In genomic region chr13:113624640-113625304, GRCh38 we compare ENCODE assay signal across 14 cellular contexts. TPM values are rescaled to one million over a fixed set of nuclear protein-coding genes. Genes with fewer than 3 reads are reported as not detected.
DNase-seq lines count a peak whose midpoint lies in the region; ATAC-seq and TF ChIP-seq lines count a peak whose summit lies in the region.
"Not testable (repeated sequence)": the region's sequence is repeated elsewhere in the genome, so short reads cannot be mapped to it uniquely, and the experiment has no call there.
"Had no signal": no experiment of that assay in that cellular context is flagged by ENCODE, and none has a peak within 500 bp of the region (broad histone marks: within the 10 kb centered on the region; RNA-seq: fewer than 3 reads in every experiment).

No MANE protein-coding gene starts in this region.

- POLR2A ChIA-PET in HCT116 (lab: Charles Lee): not testable (repeated sequence)
- POLR2A ChIA-PET in naive thymus-derived CD4-positive, alpha-beta T cell (lab: Charles Lee): interaction anchor here (0.6 kb wide), 1 partner anchor 159 kb away, joined by 3 read pairs; no protein-coding TSS in a partner anchor

- peak overlapping the region; percentile 33; the same call in 1 of the 2 replicates for H3K27ac ChIP-seq in HCT116 (ENCODE audit: low read depth, low read length)
- H3K27ac ChIP-seq in RWPE2 (ENCODE audit: poor library complexity, severe bottlenecking); naive thymus-derived CD4-positive, alpha-beta T cell (ENCODE audit: low read depth, low read length): not testable (repeated sequence)

- BruUV-seq in HCT116 (replicated peaks; lab: Mats Ljungman, UMichigan): not testable (repeated sequence)

- intact Hi-C loops in HCT116 (cut with micrococcal nuclease); activated naive CD4-positive, alpha-beta T cell treated with anti-CD3 and anti-CD28 coated beads for 36 hours (cut with micrococcal nuclease); naive thymus-derived CD4-positive, alpha-beta T cell (cut with micrococcal nuclease): not testable (repeated sequence)

- not testable (repeated sequence) for TF ChIP-seq POLR2A in HCT116 (IDR thresholded peaks at IDR 0.05; ENCODE audit: borderline replicate concordance, extremely low read depth, insufficient read depth, insufficient read length)

- H3K27me3 Mint-ChIP-seq in activated naive CD4-positive, alpha-beta T cell treated with anti-CD3 and anti-CD28 coated beads for 36 hours (ENCODE audit: low read depth); endothelial cell (ENCODE audit: unreplicated experiment); immature natural killer cell (ENCODE audit: low read depth in 3 of 3); naive thymus-derived CD4-positive, alpha-beta T cell: not testable (repeated sequence)

- not testable (repeated sequence) for H3K4me2 ChIP-seq in HCT116 (ENCODE audit: low read length)

- not testable (repeated sequence) for H3K4me1 Mint-ChIP-seq in activated naive CD4-positive, alpha-beta T cell treated with anti-CD3 and anti-CD28 coated beads for 36 hours (ENCODE audit: low read depth); immature natural killer cell
- peaks cover 25% of the 10 kb centered on the region for H3K4me1 Mint-ChIP-seq in endothelial cell (ENCODE audit: unreplicated experiment)
- H3K4me1 Mint-ChIP-seq in naive thymus-derived CD4-positive, alpha-beta T cell: peaks cover 0 to 20% (median 9%) of the 10 kb centered on the region in 7 donors

- peak overlapping the region; percentile 30 for H3K27ac Mint-ChIP-seq in activated naive CD4-positive, alpha-beta T cell treated with anti-CD3 and anti-CD28 coated beads for 36 hours
- H3K27ac Mint-ChIP-seq in endothelial cell (ENCODE audit: unreplicated experiment): not testable (repeated sequence)
- H3K27ac Mint-ChIP-seq in immature natural killer cell: peak overlapping the region in 5 of 6 donors; percentile 10 to 70 (median 40)
- H3K27ac Mint-ChIP-seq in naive thymus-derived CD4-positive, alpha-beta T cell: peak overlapping the region in 5 of 9 donors; percentile 10 to 88 (median 63)

- peaks cover 98% of the 10 kb centered on the region for H3K79me2 ChIP-seq in HCT116 (ENCODE audit: insufficient read depth, low read length)

- not testable (repeated sequence) for H3K4me3 ChIP-seq in HCT116 (replicated peaks in 1 of 2; ENCODE audit: low read depth in 1 of 2, low read length in 2 of 2); RWPE2 (ENCODE audit: severe bottlenecking); naive thymus-derived CD4-positive, alpha-beta T cell (ENCODE audit: low read length)

- peaks cover 36% of the 10 kb centered on the region for H3K36me3 Mint-ChIP-seq in activated naive CD4-positive, alpha-beta T cell treated with anti-CD3 and anti-CD28 coated beads for 36 hours (ENCODE audit: low read depth)
- peaks cover 56% of the 10 kb centered on the region for H3K36me3 Mint-ChIP-seq in endothelial cell (ENCODE audit: low read depth, unreplicated experiment)
- H3K36me3 Mint-ChIP-seq in immature natural killer cell: not testable (repeated sequence)
- peaks cover 0 to 32% (median 10%) of the 10 kb centered on the region in 5 donors for H3K36me3 Mint-ChIP-seq in naive thymus-derived CD4-positive, alpha-beta T cell

- H3K4me1 ChIP-seq in HCT116 (ENCODE audit: control insufficient read depth in 1 of 2, insufficient read depth in 2 of 2, low read length in 2 of 2); RWPE2 (ENCODE audit: insufficient read depth, poor library complexity, severe bottlenecking); naive thymus-derived CD4-positive, alpha-beta T cell (ENCODE audit: control insufficient read depth in 2 of 2, insufficient read depth in 2 of 2, low read length in 2 of 2): not testable (repeated sequence)

- not testable (repeated sequence) for H3K27me3 ChIP-seq in HCT116 (ENCODE audit: insufficient read depth, low read length); RWPE2 (ENCODE audit: insufficient read depth, poor library complexity, severe bottlenecking); naive thymus-derived CD4-positive, alpha-beta T cell (ENCODE audit: control insufficient read depth in 2 of 2, insufficient read depth in 2 of 2, low read length in 2 of 2)

- H2AFZ ChIP-seq in HCT116 (ENCODE audit: low read depth, low read length, poor library complexity, severe bottlenecking): not testable (repeated sequence)

- not testable (repeated sequence) for H3K9ac ChIP-seq in HCT116 (ENCODE audit: low read length)

- H3K9me3 ChIP-seq in HCT116 (ENCODE audit: control insufficient read depth in 1 of 2, insufficient read depth in 1 of 2, low read depth in 1 of 2, low read length in 2 of 2); RWPE2 (ENCODE audit: severe bottlenecking); naive thymus-derived CD4-positive, alpha-beta T cell (ENCODE audit: control insufficient read depth in 2 of 3, low read length in 3 of 3): not testable (repeated sequence)

- H3K9me3 Mint-ChIP-seq in activated naive CD4-positive, alpha-beta T cell treated with anti-CD3 and anti-CD28 coated beads for 36 hours; endothelial cell (ENCODE audit: unreplicated experiment); immature natural killer cell; naive thymus-derived CD4-positive, alpha-beta T cell: not testable (repeated sequence)

- TF ChIP-seq CTCF in HCT116 (IDR thresholded peaks at IDR 0.05 in 2 of 3, conservative IDR thresholded peaks at IDR 0.05 in 1 of 3; ENCODE audit: borderline replicate concordance in 1 of 3, insufficient read depth in 1 of 3, low read depth in 2 of 3, low read length in 2 of 3); RWPE2 (IDR thresholded peaks at IDR 0.05; ENCODE audit: poor library complexity, severe bottlenecking); endothelial cell (IDR thresholded peaks at IDR 0.05; ENCODE audit: unreplicated experiment): not testable (repeated sequence)

- RAD21 ChIA-PET in HCT116 (lab: Charles Lee; ENCODE audit: low non-redundant PET in 1 of 2, low total read pairs in 2 of 2, uncharacterized antibody in 2 of 2, unreplicated experiment in 2 of 2): not testable (repeated sequence)

- CTCF ChIA-PET in HCT116 (lab: Charles Lee); activated naive CD4-positive, alpha-beta T cell treated with anti-CD3 and anti-CD28 coated beads for 36 hours (lab: Charles Lee); naive thymus-derived CD4-positive, alpha-beta T cell (lab: Charles Lee): not testable (repeated sequence)

- not testable (repeated sequence) for H4K20me1 ChIP-seq in HCT116 (ENCODE audit: insufficient read depth)

- H3K4me3 Mint-ChIP-seq in activated naive CD4-positive, alpha-beta T cell treated with anti-CD3 and anti-CD28 coated beads for 36 hours; immature natural killer cell; naive thymus-derived CD4-positive, alpha-beta T cell: not testable (repeated sequence)
- H3K4me3 Mint-ChIP-seq in endothelial cell (ENCODE audit: unreplicated experiment): peak overlapping the region; percentile 59

- H3K9me2 ChIP-seq in HCT116 (ENCODE audit: insufficient read depth): not testable (repeated sequence)

- not testable (repeated sequence) for DNase-seq in HCT116 (ENCODE audit: low read depth, low spot score); activated naive CD4-positive, alpha-beta T cell treated with anti-CD3 and anti-CD28 coated beads for 36 hours; endothelial cell (ENCODE audit: low spot score); immature natural killer cell; naive thymus-derived CD4-positive, alpha-beta T cell
- peak; percentile 1 for DNase-seq in RWPE2 (ENCODE audit: low spot score)

- H3K36me3 ChIP-seq in HCT116 (ENCODE audit: control insufficient read depth in 1 of 2, insufficient read depth in 2 of 2, low read length in 2 of 2): peaks cover 17 to 51% of the 10 kb centered on the region in 2 experiments
- peaks cover 52% of the 10 kb centered on the region for H3K36me3 ChIP-seq in RWPE2 (ENCODE audit: low read depth)
- peaks cover 0 to 29% (median 0%) of the 10 kb centered on the region in 3 experiments for H3K36me3 ChIP-seq in naive thymus-derived CD4-positive, alpha-beta T cell (ENCODE audit: control insufficient read depth in 2 of 3, insufficient read depth in 3 of 3, low read length in 3 of 3)

- ATAC-seq in HCT116; RWPE2 (ENCODE audit: low read depth); naive thymus-derived CD4-positive, alpha-beta T cell: not testable (repeated sequence)

- TF ChIP-seq RAD21 in HCT116 (IDR thresholded peaks at IDR 0.05; ENCODE audit: low read depth): not testable (repeated sequence)

RNA-seq across cellular contexts. Expression of gene ATP4B, which starts 33.2 kb away (rescaled TPM):
- total RNA-seq in HCT116 (2021; ENCODE audit: unreplicated experiment) (not detected), endothelial cell (ENCODE audit: unreplicated experiment) (not detected)
- polyA plus RNA-seq in HCT116 (2012): not detected in 2 replicates
- total RNA-seq in activated naive CD4-positive, alpha-beta T cell treated with anti-CD3 and anti-CD28 coated beads for 36 hours: not detected
- polyA plus RNA-seq in immature natural killer cell: not detected
- total RNA-seq in naive thymus-derived CD4-positive, alpha-beta T cell: not detected
- not detected for polyA plus RNA-seq in naive thymus-derived CD4-positive, alpha-beta T cell
- total RNA-seq: A172; A673; CD4-positive, CD25-positive, alpha-beta regulatory T cell; CD8-positive, alpha-beta memory T cell; GM12878; GM23248; H1 had no signal
- polyA plus RNA-seq: BJ; CD4-positive, CD25-positive, alpha-beta regulatory T cell; CD8-positive, alpha-beta memory T cell; GM23248 had no signal

RNA-seq across cellular contexts. Expression of gene TFDP1, which starts 40.2 kb away (rescaled TPM):
- total RNA-seq in HCT116 (2021; ENCODE audit: unreplicated experiment): 169 TPM
- polyA plus RNA-seq in HCT116 (2012): 98.1 and 111 TPM in 2 replicates
- total RNA-seq in activated naive CD4-positive, alpha-beta T cell treated with anti-CD3 and anti-CD28 coated beads for 36 hours: 100 to 1,000 TPM; 157 to 161 TPM
- total RNA-seq in endothelial cell (ENCODE audit: unreplicated experiment): 65.8 TPM
- 10 to 100 TPM; 25.2 to 39.3 (median 33.7) TPM for polyA plus RNA-seq in immature natural killer cell
- total RNA-seq in naive thymus-derived CD4-positive, alpha-beta T cell: 100 to 1,000 TPM in 1 of 5 experiments, 10 to 100 TPM in 4; 21.4 to 127 (median 34.7) TPM
- 10 to 100 TPM; 50.9 to 78.0 TPM for polyA plus RNA-seq in naive thymus-derived CD4-positive, alpha-beta T cell

RNA-seq across cellular contexts. Expression of gene GRK1, which starts 42.2 kb away (rescaled TPM):
- total RNA-seq in HCT116 (2021; ENCODE audit: unreplicated experiment) (not detected), endothelial cell (ENCODE audit: unreplicated experiment) (0.54 TPM)
- 0.01 TPM in 2 replicates for polyA plus RNA-seq in HCT116 (2012)
- under 1 TPM in 1 of 2 experiments, not detected in 1; 0.10 TPM for total RNA-seq in activated naive CD4-positive, alpha-beta T cell treated with anti-CD3 and anti-CD28 coated beads for 36 hours
- not detected for polyA plus RNA-seq in immature natural killer cell
- total RNA-seq in naive thymus-derived CD4-positive, alpha-beta T cell: not detected
- not detected for polyA plus RNA-seq in naive thymus-derived CD4-positive, alpha-beta T cell
- total RNA-seq: A172; A673; CD4-positive, CD25-positive, alpha-beta regulatory T cell; CD8-positive, alpha-beta memory T cell; GM23248; H1 had no signal
- polyA plus RNA-seq: CD4-positive, CD25-positive, alpha-beta regulatory T cell; CD8-positive, alpha-beta memory T cell; GM23248 had no signal
